In the genomic region with DNA sequence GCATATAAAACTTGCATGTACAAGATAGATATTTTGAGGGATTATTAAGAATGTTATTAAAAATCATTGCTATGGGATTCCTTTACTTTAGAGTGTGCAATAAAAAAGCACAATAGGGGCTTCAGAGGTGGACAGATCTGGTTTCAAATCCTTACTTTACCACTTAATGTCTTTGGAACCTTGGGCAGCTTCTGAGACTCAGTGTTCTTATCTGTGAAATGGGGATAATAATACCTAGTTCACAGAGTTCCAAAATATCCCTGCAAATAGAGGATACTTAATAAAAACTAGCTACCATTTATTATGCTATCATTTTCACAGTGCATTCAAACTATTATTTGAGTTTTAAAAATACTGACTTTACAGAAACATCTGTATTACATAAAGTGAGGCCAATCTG, we compare ENCODE assay signal across 27 cellular contexts.
"Had no signal": no experiment of that assay in that cellular context is flagged by ENCODE, and none has a peak within 500 bp of the region (broad histone marks: within the 10 kb centered on the region; RNA-seq: fewer than 3 reads in every experiment).

No MANE protein-coding gene starts in this region.

- ATAC-seq: Panc1, PC-3, Right ventricle myocardium inferior, SK-N-SH treated with all-trans-retinoic acid at 6 μM for 48 hours, T-cell had no signal

- H3K27ac Mint-ChIP-seq: T-cell had no signal

- H3K36me3 Mint-ChIP-seq: T-cell had no signal

- H3K27me3 ChIP-seq: Peyer's patch, SJCRH30, SJSA1 had no signal

- H3K4me3 Mint-ChIP-seq: T-cell had no signal

- H3K4me1 Mint-ChIP-seq: T-cell had no signal

- FAIRE-seq: RCC 7860 had no signal

- H3K9me3 Mint-ChIP-seq: T-cell had no signal

- H3K4me3 ChIP-seq: PC-9, Peyer's patch, SJCRH30, SJSA1, SK-N-MC had no signal

- H3K4me2 ChIP-seq: PC-9, SK-N-SH had no signal

- H3K9ac ChIP-seq: SK-N-SH had no signal

- DNase-seq: NCI-H524 treated with DMSO at 0.1 percent for 48 hours; NCI-H526; NCI-H526 treated with DMSO at 0.1 percent for 48 hours; NCI-H748 treated with DMSO at 0.1 percent for 48 hours; NCI-H774; NCI-H82; NK-92 treated with Interleukin-12 subunit alpha and Interleukin-12 subunit beta, amount 100 ng/mL, for 24 hours; OCI-M1; PC-3; PC-9; Peyer's patch; Right ventricle myocardium superior; RPMI8226; SHP77; SHP77 treated with DMSO at 0.1 percent for 48 hours; SIG-M5; SJCRH30; SK-N-SH; SW 1271; T-cell had no signal

- H3K27ac ChIP-seq: PC-9, Peyer's patch, RWPE1, SJCRH30, SJSA1, SK-N-MC had no signal

- H3K9me3 ChIP-seq: Peyer's patch, SJCRH30, SJSA1, SK-N-SH had no signal

- H3K4me1 ChIP-seq: Peyer's patch had no signal

- H3K36me3 ChIP-seq: Peyer's patch, SJCRH30, SJSA1 had no signal

- H2AFZ ChIP-seq: PC-9 had no signal
